Comparison of ENCODE assay signal across 11 cellular contexts in genomic region chr20:54133434-54134427, GRCh38. TPM values are rescaled to one million over a fixed set of nuclear protein-coding genes. Genes with fewer than 3 reads are reported as not detected.
DNase-seq lines count a peak whose midpoint lies in the region; ATAC-seq and TF ChIP-seq lines count a peak whose summit lies in the region.
"Had no signal": no experiment of that assay in that cellular context is flagged by ENCODE, and none has a peak within 500 bp of the region (broad histone marks: within the 10 kb centered on the region; RNA-seq: fewer than 3 reads in every experiment).

No MANE protein-coding gene starts in this region.

- TF ChIP-seq RAD21 in HCT116 (IDR thresholded peaks at IDR 0.05; ENCODE audit: low read depth) = no peak

- H3K9me2 ChIP-seq in HCT116 (ENCODE audit: insufficient read depth) = no peaks in the 10 kb centered on the region

- H3K4me1 ChIP-seq in HCT116 (ENCODE audit: control insufficient read depth in 1 of 2, insufficient read depth in 2 of 2, low read length in 2 of 2) (peaks cover 60 to 81% of the 10 kb centered on the region in 2 experiments), lung (ENCODE audit: control insufficient read depth in 2 of 2, insufficient read depth in 2 of 2, low read length in 2 of 2) (peaks cover 0 to 3% of the 10 kb centered on the region in 2 donors), endodermal cell (ENCODE audit: control insufficient read depth, insufficient read depth, low read length) (no peaks in the 10 kb centered on the region)

- H3K27ac ChIP-seq in HCT116 (ENCODE audit: low read depth, low read length) (peak overlapping the region; percentile 98), lung (ENCODE audit: low read depth in 1 of 2, low read length in 1 of 2) (peak overlapping the region in 1 of 2 donors; percentile 48), endodermal cell (ENCODE audit: low read depth, low read length) (no peak overlapping the region)
- H3K27ac ChIP-seq: C4-2B had no signal

- H3K4me3 ChIP-seq in AG04449 (ENCODE audit: low read depth, low read length) (peak overlapping the region; percentile 35), HCT116 (replicated peaks in 1 of 2; ENCODE audit: low read depth in 1 of 2, low read length in 2 of 2) (no peak overlapping the region), lung (no peak overlapping the region), endodermal cell (ENCODE audit: low read length) (no peak overlapping the region)

- CTCF ChIA-PET in AG04449 (lab: Yijun Ruan, JAX) (interaction anchor here (1.1 to 3.0 kb wide), 5 partner anchors 12 to 73 kb away, joined by 3 to 32 read pairs (median 5); no protein-coding TSS in a partner anchor), HCT116 (lab: Charles Lee) (interaction anchor here (2.5 kb wide), 1 partner anchor 30 kb away, joined by 11 read pairs; no protein-coding TSS in a partner anchor), MCF 10A (lab: Yijun Ruan, JAX) (interaction anchor here (0.6 to 3.8 kb wide), 19 partner anchors 13 to 461 kb away, joined by 3 to 30 read pairs (median 5); partner anchors contain the start of gene PFDN4)

- TF ChIP-seq POLR2A in HCT116 (IDR thresholded peaks at IDR 0.05; ENCODE audit: borderline replicate concordance, extremely low read depth, insufficient read depth, insufficient read length) = no peak

- H3K4me2 ChIP-seq in HCT116 (ENCODE audit: low read length) = peak overlapping the region; percentile 42

- no peaks in the 10 kb centered on the region for H4K20me1 ChIP-seq in HCT116 (ENCODE audit: insufficient read depth)

- no peak overlapping the region for H3K27ac Mint-ChIP-seq in MCF 10A (ENCODE audit: low read depth, unreplicated experiment)
- H3K27ac Mint-ChIP-seq in endodermal cell = no peak overlapping the region
- no peak overlapping the region for H3K27ac Mint-ChIP-seq in stimulated activated naive B cell treated with anti-CD40 and anti-IgM and Interleukin-4, amounts not matched to agents 10 μg/mL and 1 μg/mL and 100 μg/mL, for 72 hours
- H3K27ac Mint-ChIP-seq: T-helper 17 cell had no signal

- intact Hi-C loops in HCT116 (cut with micrococcal nuclease) (no loop called here), MCF 10A (cut with micrococcal nuclease) (no loop called here)

- POLR2A ChIA-PET in AG04449 (lab: Yijun Ruan, JAX) (interaction anchor here (0.6 to 1.2 kb wide), 2 partner anchors 11 to 360 kb away, joined by 3 to 5 read pairs; no protein-coding TSS in a partner anchor), HCT116 (lab: Charles Lee) (interaction anchor here (0.7 to 3.0 kb wide), 5 partner anchors 9 to 512 kb away, joined by 3 to 14 read pairs (median 3); no protein-coding TSS in a partner anchor), MCF 10A (lab: Yijun Ruan, JAX) (interaction anchor here (0.7 to 3.2 kb wide), 29 partner anchors 7 to 511 kb away, joined by 3 to 78 read pairs (median 4); no protein-coding TSS in a partner anchor)

- 66 to 70% methylated on average over 6 of the region's 6 CpGs for WGBS in lung, 2 donors
- WGBS in endodermal cell (ENCODE audit: insufficient coverage in 1 of 2, insufficient read length in 1 of 2), 2 experiments = 85 to 91% methylated on average over 4 to 6 of the region's 6 CpGs

- H3K27me3 ChIP-seq in HCT116 (ENCODE audit: insufficient read depth, low read length) (no peaks in the 10 kb centered on the region), lung (ENCODE audit: control insufficient read depth, insufficient read depth) (no peaks in the 10 kb centered on the region), endodermal cell (ENCODE audit: control insufficient read depth, insufficient read depth, low read length, poor library complexity, severe bottlenecking) (no peaks in the 10 kb centered on the region)

- BruUV-seq in HCT116 (replicated peaks; lab: Mats Ljungman, UMichigan) (TSS peak; percentile 91), MCF 10A (replicated peaks; lab: Mats Ljungman, UMichigan) (no TSS peak)

- H3K9me3 ChIP-seq in HCT116 (ENCODE audit: control insufficient read depth in 1 of 2, insufficient read depth in 1 of 2, low read depth in 1 of 2, low read length in 2 of 2) = no peaks in the 10 kb centered on the region; a peak in 1 of 4 replicates
- no peaks in the 10 kb centered on the region for H3K9me3 ChIP-seq in lung (ENCODE audit: control insufficient read depth in 2 of 2, insufficient read depth in 1 of 2, low read length in 1 of 2)
- no peaks in the 10 kb centered on the region for H3K9me3 ChIP-seq in endodermal cell (ENCODE audit: control insufficient read depth, low read length)

- no peak overlapping the region for H2AFZ ChIP-seq in HCT116 (ENCODE audit: low read depth, low read length, poor library complexity, severe bottlenecking)

- H3K36me3 Mint-ChIP-seq in MCF 10A (ENCODE audit: insufficient read depth, unreplicated experiment) (no peaks in the 10 kb centered on the region), endodermal cell (ENCODE audit: low read depth) (no peaks in the 10 kb centered on the region)
- no peaks in the 10 kb centered on the region for H3K36me3 Mint-ChIP-seq in stimulated activated naive B cell treated with anti-CD40 and anti-IgM and Interleukin-4, amounts not matched to agents 10 μg/mL and 1 μg/mL and 100 μg/mL, for 72 hours

- H3K4me1 Mint-ChIP-seq in MCF 10A (ENCODE audit: insufficient read depth, unreplicated experiment) (no peaks in the 10 kb centered on the region), endodermal cell (no peaks in the 10 kb centered on the region)
- H3K4me1 Mint-ChIP-seq in stimulated activated naive B cell treated with anti-CD40 and anti-IgM and Interleukin-4, amounts not matched to agents 10 μg/mL and 1 μg/mL and 100 μg/mL, for 72 hours = no peaks in the 10 kb centered on the region
- H3K4me1 Mint-ChIP-seq: T-helper 17 cell had no signal

- ATAC-seq in HCT116 (peak; percentile 36), lung (ENCODE audit: insufficient read depth, low FRiP score) (peak; percentile 23), GM18870 (IDR thresholded peaks at IDR 0.05; ENCODE audit: unreplicated experiment) (no peak)
- no peak for ATAC-seq in stimulated activated naive B cell treated with anti-CD40 and anti-IgM and Interleukin-4, amounts not matched to agents 10 μg/mL and 1 μg/mL and 100 μg/mL, for 72 hours (replicated peaks)
- ATAC-seq: activated T-cell treated with anti-CD3 and anti-CD28 coated beads, Interleukin-2, amount 50 U/mL, for 4 hours; T-helper 17 cell had no signal

- TF ChIP-seq CTCF in AG04449 (IDR thresholded peaks at IDR 0.05; ENCODE audit: insufficient read depth, low read length, missing control alignments) (no peak), HCT116 (IDR thresholded peaks at IDR 0.05 in 2 of 3, conservative IDR thresholded peaks at IDR 0.05 in 1 of 3; ENCODE audit: borderline replicate concordance in 1 of 3, insufficient read depth in 1 of 3, low read depth in 2 of 3, low read length in 2 of 3) (no peak), MCF 10A (IDR thresholded peaks at IDR 0.05; ENCODE audit: unreplicated experiment) (no peak), lung (IDR thresholded peaks at IDR 0.05; ENCODE audit: control extremely low read depth, extremely low read depth) (no peak), endodermal cell (conservative IDR thresholded peaks at IDR 0.05) (no peak)

- no peaks in the 10 kb centered on the region for H3K79me2 ChIP-seq in HCT116 (ENCODE audit: insufficient read depth, low read length)

- no peak for DNase-seq in AG04449 (ENCODE audit: low read depth, low spot score)
- DNase-seq in HCT116 (ENCODE audit: low read depth, low spot score) = peak; percentile 63
- peak; percentile 54 for DNase-seq in MCF 10A (ENCODE audit: unreplicated experiment)
- DNase-seq in lung (ENCODE audit: low spot score) = no peak
- no peak for DNase-seq in endodermal cell
- no peak for DNase-seq in stimulated activated naive B cell treated with anti-CD40 and anti-IgM and Interleukin-4, amounts not matched to agents 10 μg/mL and 1 μg/mL and 100 μg/mL, for 72 hours
- DNase-seq in activated CD4-positive, CD25-positive, alpha-beta regulatory T cell (lab: John Stamatoyannopoulos, UW) = no peak
- DNase-seq: activated T-cell treated with anti-CD3 and anti-CD28 coated beads, Interleukin-2, amount 50 U/mL, for 4 hours; T-helper 17 cell had no signal

- RAD21 ChIA-PET in HCT116 (lab: Charles Lee; ENCODE audit: low non-redundant PET in 1 of 2, low total read pairs in 2 of 2, uncharacterized antibody in 2 of 2, unreplicated experiment in 2 of 2) = interaction anchor here in 1 of 2 experiments (0.7 kb wide), 1 partner anchor 39 kb away, joined by 3 read pairs; no protein-coding TSS in a partner anchor

- H3K4me3 Mint-ChIP-seq in MCF 10A (ENCODE audit: unreplicated experiment) (no peak overlapping the region), endodermal cell (no peak overlapping the region)
- H3K4me3 Mint-ChIP-seq in stimulated activated naive B cell treated with anti-CD40 and anti-IgM and Interleukin-4, amounts not matched to agents 10 μg/mL and 1 μg/mL and 100 μg/mL, for 72 hours = no peak overlapping the region
- H3K4me3 Mint-ChIP-seq: activated T-cell treated with anti-CD3 and anti-CD28 coated beads, Interleukin-2, amount 50 U/mL, for 4 hours; T-helper 17 cell had no signal

- peak overlapping the region; percentile 72 for H3K9ac ChIP-seq in HCT116 (ENCODE audit: low read length)
- no peak overlapping the region for H3K9ac ChIP-seq in endodermal cell (ENCODE audit: extremely low read depth, low read length, poor library complexity, severe bottlenecking)

- no peaks in the 10 kb centered on the region for H3K9me3 Mint-ChIP-seq in MCF 10A (ENCODE audit: unreplicated experiment)
- peaks cover 5% of the 10 kb centered on the region for H3K9me3 Mint-ChIP-seq in endodermal cell
- H3K9me3 Mint-ChIP-seq in stimulated activated naive B cell treated with anti-CD40 and anti-IgM and Interleukin-4, amounts not matched to agents 10 μg/mL and 1 μg/mL and 100 μg/mL, for 72 hours = peaks cover 3 to 6% of the 10 kb centered on the region in 2 donors

- H3K36me3 ChIP-seq in HCT116 (ENCODE audit: control insufficient read depth in 1 of 2, insufficient read depth in 2 of 2, low read length in 2 of 2) (peaks cover 0 to 10% of the 10 kb centered on the region in 2 experiments; a peak in 1 of 4 replicates), lung (ENCODE audit: control insufficient read depth in 2 of 2, insufficient read depth in 2 of 2, low read length in 2 of 2) (no peaks in the 10 kb centered on the region), endodermal cell (ENCODE audit: control insufficient read depth, insufficient read depth, low read length) (no peaks in the 10 kb centered on the region)

- H3K27me3 Mint-ChIP-seq in MCF 10A (ENCODE audit: insufficient read depth, unreplicated experiment) (no peaks in the 10 kb centered on the region), endodermal cell (ENCODE audit: insufficient read depth) (no peaks in the 10 kb centered on the region)
- H3K27me3 Mint-ChIP-seq in stimulated activated naive B cell treated with anti-CD40 and anti-IgM and Interleukin-4, amounts not matched to agents 10 μg/mL and 1 μg/mL and 100 μg/mL, for 72 hours = no peaks in the 10 kb centered on the region
- H3K27me3 Mint-ChIP-seq: T-helper 17 cell had no signal

RNA-seq across cellular contexts. Expression of gene CYP24A1, which starts 40.1 kb away (rescaled TPM):
- 267 TPM for total RNA-seq in HCT116 (2021; ENCODE audit: unreplicated experiment)
- 18.9 and 34.6 TPM in 2 replicates for polyA plus RNA-seq in HCT116 (2012)
- total RNA-seq in MCF 10A (2022) = 0.28 and 0.34 TPM in 2 replicates
- total RNA-seq in lung = 1 to 10 TPM in 1 of 2 donors, under 1 TPM in 1; 0.68 to 1.5 TPM
- polyA plus RNA-seq in lung = 1 to 10 TPM in 1 of 2 donors, under 1 TPM in 1; 0.30 to 5.9 TPM
- under 1 TPM in 1 of 2 donors, not detected in 1; 0.13 TPM for total RNA-seq in endodermal cell
- polyA plus RNA-seq in endodermal cell (2013, experiment 1 of 2) = 0.14 TPM
- 0.29 TPM for polyA plus RNA-seq in endodermal cell (2013, experiment 2 of 2)
- total RNA-seq: activated T-cell treated with anti-CD3 and anti-CD28 coated beads, Interleukin-2, amount 50 U/mL, for 4 hours had no signal

Comparison
In these comparisons a context has a peak if more than half of its experiments do, and no peak if none do; other contexts are left out.
1. DNase-seq: peak in HCT116 (single experiment) and MCF 10A (single experiment); none in AG04449 (single experiment), lung (single experiment), endodermal cell (single experiment), stimulated activated naive B cell treated with anti-CD40 and anti-IgM and Interleukin-4, amounts not matched to agents 10 μg/mL and 1 μg/mL and 100 μg/mL, for 72 hours (single experiment) and activated CD4-positive, CD25-positive, alpha-beta regulatory T cell (0 of 4).
2. ATAC-seq: peak in HCT116 (single experiment) and lung (single experiment); none in GM18870 (single experiment) and stimulated activated naive B cell treated with anti-CD40 and anti-IgM and Interleukin-4, amounts not matched to agents 10 μg/mL and 1 μg/mL and 100 μg/mL, for 72 hours (0 of 2).
3. RNA of gene CYP24A1, which starts 40.1 kb away (total RNA-seq): 267 TPM in HCT116 (single experiment); 0.68 to 1.5 TPM in lung, 0.28 to 0.34 TPM in MCF 10A and 0.13 TPM in endodermal cell; every median in the first group is over 100 times any median in the second.